8 cellular contexts compared by ENCODE assay signal in genomic region chr9:93064392-93065124, GRCh38. TPM values are rescaled to one million over a fixed set of nuclear protein-coding genes. Genes with fewer than 3 reads are reported as not detected.
DNase-seq lines count a peak whose midpoint lies in the region; ATAC-seq, FAIRE-seq and TF ChIP-seq lines count a peak whose summit lies in the region.

No MANE protein-coding gene starts in this region.

- H3K36me3 ChIP-seq in CD8-positive, alpha-beta T cell (ENCODE audit: insufficient read depth, low read length), result peaks cover 4% of the 10 kb centered on the region
- no peaks in the 10 kb centered on the region; the same call in 2 of the 3 replicates for H3K36me3 ChIP-seq in K562 (ENCODE audit: control insufficient read depth, insufficient read depth, low read length)

- no peaks in the 10 kb centered on the region for H3K27me3 Mint-ChIP-seq in CD8-positive, alpha-beta T cell (ENCODE audit: low read depth)

- H3K4me2 ChIP-seq in K562 (ENCODE audit: insufficient read depth, low read length), result peak overlapping the region; percentile 54

- H3K27ac Mint-ChIP-seq in CD8-positive, alpha-beta T cell, result peak overlapping the region; percentile 100

- intact Hi-C loops in CD8-positive, alpha-beta T cell (cut with DNase I, micrococcal nuclease), result loop anchor here (1.0 to 2.0 kb wide), 5 partner anchors 11 to 110 kb away; no protein-coding TSS in a partner anchor
- intact Hi-C loops in K562 (cut with micrococcal nuclease), result loop anchor here (5.0 kb wide), 1 partner anchor 33 kb away; the partner anchor contains the start of gene CARD19

- TF ChIP-seq CTCF in CD8-positive, alpha-beta T cell (IDR thresholded peaks at IDR 0.05), result no peak
- TF ChIP-seq CTCF in HL-60 (IDR thresholded peaks at IDR 0.05; ENCODE audit: insufficient read depth, low read length) (no peak), K562 (IDR thresholded peaks at IDR 0.05 in 2 of 3, conservative IDR thresholded peaks at IDR 0.05 in 1 of 3; ENCODE audit: insufficient read depth in 2 of 3, low read depth in 1 of 3, low read length in 3 of 3) (no peak)

- TF ChIP-seq POLR2A in K562 (conservative IDR thresholded peaks at IDR 0.05) (no peak), H54 (IDR thresholded peaks at IDR 0.05; ENCODE audit: low read depth, low read length) (no peak)

- H3K9me3 ChIP-seq in CD8-positive, alpha-beta T cell (ENCODE audit: low read length), result no peaks in the 10 kb centered on the region
- H3K9me3 ChIP-seq in K562 (replicated peaks; ENCODE audit: control insufficient read depth, insufficient read depth, low read depth, low read length), result no peaks in the 10 kb centered on the region

- POLR2A ChIA-PET in CD8-positive, alpha-beta T cell (lab: Charles Lee), result interaction anchor here (0.7 to 3.4 kb wide), 33 partner anchors 10 to 502 kb away, joined by 3 to 41 read pairs (median 5); partner anchors contain the start of genes CARD19 and NINJ1
- POLR2A ChIA-PET in K562 (lab: Yijun Ruan, JAX), result interaction anchor here (0.9 to 1.3 kb wide), 4 partner anchors 12 to 31 kb away, joined by 3 to 6 read pairs (median 4); no protein-coding TSS in a partner anchor

- H3K4me3 Mint-ChIP-seq in CD8-positive, alpha-beta T cell, result peak overlapping the region; percentile 83

- BruUV-seq in K562 (replicated peaks; lab: Mats Ljungman, UMichigan), result no TSS peak

- peaks cover 43% of the 10 kb centered on the region for H3K36me3 Mint-ChIP-seq in CD8-positive, alpha-beta T cell

- peaks cover 94% of the 10 kb centered on the region for H3K4me1 ChIP-seq in CD8-positive, alpha-beta T cell (ENCODE audit: insufficient read depth, low read length)
- H3K4me1 ChIP-seq in K562 (replicated peaks in 1 of 2; ENCODE audit: control insufficient read depth in 2 of 2, insufficient read depth in 2 of 2, low read length in 2 of 2), result peaks cover 43 to 46% of the 10 kb centered on the region in 2 experiments

- H3K9me1 ChIP-seq in K562 (ENCODE audit: control insufficient read depth, insufficient read depth, low read length), result no peaks in the 10 kb centered on the region

- peak overlapping the region; percentile 91 for H3K4me3 ChIP-seq in CD8-positive, alpha-beta T cell (ENCODE audit: low read depth, low read length)
- H3K4me3 ChIP-seq in HL-60 (replicated peaks; ENCODE audit: insufficient read depth, low read length), result no peak overlapping the region
- no peak overlapping the region for H3K4me3 ChIP-seq in K562

- no peaks in the 10 kb centered on the region for H4K20me1 ChIP-seq in K562 (replicated peaks; ENCODE audit: control insufficient read depth, insufficient read depth, low read length)

- H3K27me3 ChIP-seq in CD8-positive, alpha-beta T cell (ENCODE audit: insufficient read depth, low read length), result no peaks in the 10 kb centered on the region
- H3K27me3 ChIP-seq in HL-60 (ENCODE audit: insufficient read depth, poor library complexity, severe bottlenecking), result no peaks in the 10 kb centered on the region
- H3K27me3 ChIP-seq in K562 (ENCODE audit: control insufficient read depth in 2 of 2, insufficient read depth in 2 of 2, low read length in 2 of 2), result no peaks in the 10 kb centered on the region

- TF ChIP-seq RAD21 in K562 (CRISPR knock-in tag; conservative IDR thresholded peaks at IDR 0.05 in 1 of 2, IDR thresholded peaks at IDR 0.05 in 1 of 2), result peak in 1 of 2 experiments; percentile 9; a peak in 1 of 4 replicates

- ATAC-seq in CD8-positive, alpha-beta T cell, result peak; percentile 89
- ATAC-seq in GM21360 (IDR thresholded peaks at IDR 0.05; ENCODE audit: unreplicated experiment) (peak; percentile 83), K562 (peak; percentile 87)

- FAIRE-seq in K562 (lab: Jason Lieb, UNC) (peak; percentile 82), H54 (lab: Jason Lieb, UNC) (no peak)

- peak overlapping the region in 1 of 2 experiments; percentile 56; a peak in 1 of 4 replicates for H3K9ac ChIP-seq in K562 (ENCODE audit: insufficient read depth in 1 of 2, low read depth in 2 of 2, low read length in 2 of 2)

- CTCF ChIA-PET in CD8-positive, alpha-beta T cell (lab: Charles Lee), result interaction anchor here (0.7 to 3.0 kb wide), 20 partner anchors 10 to 110 kb away, joined by 3 to 14 read pairs (median 4); no protein-coding TSS in a partner anchor
- CTCF ChIA-PET in K562 (lab: Yijun Ruan, JAX; ENCODE audit: low intra/inter-chr PET ratio), result no interaction called here

- DNase-seq in CD8-positive, alpha-beta T cell, result peak; percentile 78 to 97 (median 86)
- DNase-seq in HL-60 (ENCODE audit: low read depth in 1 of 2, low spot score in 1 of 2), result peak; percentile 89 to 99
- DNase-seq in UCSD-AML1 (lab: John Stamatoyannopoulos, UW; ENCODE audit: unreplicated experiment), result peak; percentile 86
- DNase-seq in K562 (ENCODE audit: extremely low read depth in 1 of 4, low spot score in 3 of 4), result peak; percentile 36 to 73 (median 56)
- DNase-seq in stimulated activated CD4-positive, alpha-beta T cell treated with anti-CD3 and anti-CD28 coated beads, Interleukin-1b, Interleukin-23, amount 100 ng/mL, for 1 hour (ENCODE audit: low read depth in 2 of 2), result peak; percentile 47 to 71
- DNase-seq in midbrain (lab: John Stamatoyannopoulos, UW), result no peak
- DNase-seq in H54 (ENCODE audit: insufficient read length, low spot score), result no peak

- peaks cover 23% of the 10 kb centered on the region for H3K79me2 ChIP-seq in K562 (ENCODE audit: control insufficient read depth, insufficient read depth, low read length)

- in situ Hi-C loops in K562 (cut with MboI), result no loop called here

- H3K9me3 Mint-ChIP-seq in CD8-positive, alpha-beta T cell, result no peaks in the 10 kb centered on the region

- no peak overlapping the region; the same call in 1 of the 2 replicates for H2AFZ ChIP-seq in K562 (ENCODE audit: low read depth, low read length)

- H3K27ac ChIP-seq in CD8-positive, alpha-beta T cell (ENCODE audit: low read depth, low read length), result peak overlapping the region; percentile 83
- H3K27ac ChIP-seq in HL-60 (replicated peaks) (peak overlapping the region; percentile 79), K562 (ENCODE audit: extremely low read depth, low read depth, low read length) (peak overlapping the region; percentile 59; the same call in 2 of the 3 replicates)

- TF ChIP-seq EP300 in K562 (IDR thresholded peaks at IDR 0.05; ENCODE audit: low read length), result peak; percentile 45; the same call in 1 of the 2 replicates

- peaks cover 88% of the 10 kb centered on the region for H3K4me1 Mint-ChIP-seq in CD8-positive, alpha-beta T cell (ENCODE audit: low read depth)

- 44% methylated on average over 10 of the region's 12 CpGs for WGBS in K562 (ENCODE audit: insufficient coverage, low coverage, missing lambda C conversion rate)

TF ChIP-seq in K562, 482 proteins besides CTCF, POLR2A, EP300 and RAD21 (continues in another document):
- TF ChIP-seq MECOM (CRISPR knock-in tag; IDR thresholded peaks at IDR 0.05), result no peak
- no peak for TF ChIP-seq ESRRB (CRISPR knock-in tag; IDR thresholded peaks at IDR 0.05; ENCODE audit: borderline replicate concordance)
- no peak for TF ChIP-seq TBP (optimal IDR thresholded peaks at IDR 0.05; ENCODE audit: low read depth, low read length)

RNA-seq across cellular contexts. Expression of gene SUSD3, which starts 6.1 kb away (rescaled TPM):
- total RNA-seq in CD8-positive, alpha-beta T cell, result 10 to 100 TPM; 20.6 to 22.7 TPM
- total RNA-seq in K562 (2011; cell fraction: chromatin; rRNA removed; ENCODE audit: low replicate concordance), result 2.7 and 10.6 TPM in 2 replicates
- total RNA-seq in K562 (2011; cell fraction: nucleolus; rRNA removed), result 16.3 and 18.3 TPM in 2 replicates
- 14.3 and 16.0 TPM in 2 replicates for total RNA-seq in K562 (2011; cell fraction: nucleoplasm; rRNA removed)
- total RNA-seq in K562 (2014; rRNA removed) (21.7 and 30.1 TPM in 2 replicates), K562 (2014; rRNA removed; fragmentation: Illumina TruSeq; extraction: Trizol) (4.1 and 8.0 TPM in 2 replicates), K562 (2015; rRNA removed; fragmentation: Illumina TruSeq; extraction: Trizol) (10.0 and 11.4 TPM in 2 replicates), K562 (2021) (16.9 and 18.7 TPM in 2 replicates)
- polyA plus RNA-seq in K562 (2011; rRNA removed) (17.6 and 40.7 TPM in 2 replicates), K562 (2014; fragmentation: Illumina TruSeq; extraction: Trizol) (9.0 and 19.4 TPM in 2 replicates), K562 (2014; fragmentation: Nextera tagmentation; extraction: Ambion mirVana) (1 to 10 TPM; 1.3 to 2.2 TPM), K562 (2014; rRNA removed) (18.7 and 28.1 TPM in 2 replicates)
- polyA plus RNA-seq in K562 (2011; cell fraction: cytosol; rRNA removed), result 53.0 and 63.3 TPM in 2 replicates
- 20.3 and 22.3 TPM in 2 replicates for polyA plus RNA-seq in K562 (2011; cell fraction: nucleus; rRNA removed)
- 18.1 and 49.1 TPM in 2 replicates for polyA plus RNA-seq in K562 (2012)
- 5.2 and 5.3 TPM in 2 replicates for polyA minus RNA-seq in K562 (2011; rRNA and poly(A)+ RNA removed)
- polyA minus RNA-seq in K562 (2011; cell fraction: cytosol; rRNA and poly(A)+ RNA removed), result 11.0 and 25.0 TPM in 2 replicates
- polyA minus RNA-seq in K562 (2011; cell fraction: nucleus; rRNA and poly(A)+ RNA removed), result 2.0 and 4.7 TPM in 2 replicates

RNA-seq across cellular contexts. Expression of gene CARD19, which starts 31.5 kb away (rescaled TPM):
- total RNA-seq in CD8-positive, alpha-beta T cell, result 10 to 100 TPM; 72.1 to 78.0 TPM
- total RNA-seq in K562 (2011; cell fraction: chromatin; rRNA removed; ENCODE audit: low replicate concordance), result 5.1 and 21.8 TPM in 2 replicates
- total RNA-seq in K562 (2011; cell fraction: nucleolus; rRNA removed), result 24.3 and 26.3 TPM in 2 replicates
- total RNA-seq in K562 (2011; cell fraction: nucleoplasm; rRNA removed), result 14.4 and 20.2 TPM in 2 replicates
- total RNA-seq in K562 (2014; rRNA removed), result 34.9 and 35.3 TPM in 2 replicates
- total RNA-seq in K562 (2014; rRNA removed; fragmentation: Illumina TruSeq; extraction: Trizol), result 2.7 and 2.9 TPM in 2 replicates
- total RNA-seq in K562 (2015; rRNA removed; fragmentation: Illumina TruSeq; extraction: Trizol), result 13.0 and 14.6 TPM in 2 replicates
- 18.6 and 23.4 TPM in 2 replicates for total RNA-seq in K562 (2021)
- polyA plus RNA-seq in K562 (2011; rRNA removed), result 15.9 and 23.7 TPM in 2 replicates
- polyA plus RNA-seq in K562 (2011; cell fraction: cytosol; rRNA removed), result 40.2 and 99.4 TPM in 2 replicates
- polyA plus RNA-seq in K562 (2011; cell fraction: nucleus; rRNA removed), result 36.2 and 60.4 TPM in 2 replicates
- polyA plus RNA-seq in K562 (2012), result 19.5 and 30.7 TPM in 2 replicates
- polyA plus RNA-seq in K562 (2014; fragmentation: Illumina TruSeq; extraction: Trizol), result 5.3 and 13.8 TPM in 2 replicates
- 1 to 10 TPM in 1 of 2 experiments, under 1 TPM in 1; 0.90 to 2.1 TPM for polyA plus RNA-seq in K562 (2014; fragmentation: Nextera tagmentation; extraction: Ambion mirVana)
- polyA plus RNA-seq in K562 (2014; rRNA removed), result 30.7 and 35.3 TPM in 2 replicates
- 2.4 and 3.3 TPM in 2 replicates for polyA minus RNA-seq in K562 (2011; rRNA and poly(A)+ RNA removed)
- polyA minus RNA-seq in K562 (2011; cell fraction: cytosol; rRNA and poly(A)+ RNA removed), result 4.8 and 7.6 TPM in 2 replicates
- 7.4 and 8.0 TPM in 2 replicates for polyA minus RNA-seq in K562 (2011; cell fraction: nucleus; rRNA and poly(A)+ RNA removed)

Comparison
In these comparisons a context has a peak if more than half of its experiments do, and no peak if none do; other contexts are left out.
1. DNase-seq: peak in CD8-positive, alpha-beta T cell (7 of 7), HL-60 (2 of 2), UCSD-AML1 (single experiment), K562 (4 of 4) and stimulated activated CD4-positive, alpha-beta T cell treated with anti-CD3 and anti-CD28 coated beads, Interleukin-1b, Interleukin-23, amount 100 ng/mL, for 1 hour (2 of 2); none in midbrain (single experiment) and H54 (single experiment).
2. Peak in every context shown above with its lines, with median percentiles within 50 percentile points of each other: ATAC-seq and H3K27ac ChIP-seq.